ENCODE assay signal across 8 cellular contexts in genomic region chr13:99659234-99659633, GRCh38. TPM values are rescaled to one million over a fixed set of nuclear protein-coding genes. Genes with fewer than 3 reads are reported as not detected.
DNase-seq lines count a peak whose midpoint lies in the region; ATAC-seq and TF ChIP-seq lines count a peak whose summit lies in the region.

No MANE protein-coding gene starts in this region.

- no peaks in the 10 kb centered on the region for H3K9me3 ChIP-seq in gastrocnemius medialis

- peak; percentile 36 for DNase-seq in NCI-H446 treated with DMSO at 0.1 percent for 48 hours (lab: John Stamatoyannopoulos, UW)
- DNase-seq in NCI-H446 (lab: John Stamatoyannopoulos, UW): no peak
- peak; percentile 73 for DNase-seq in NCI-H128 (lab: John Stamatoyannopoulos, UW; ENCODE audit: unreplicated experiment)
- DNase-seq in osteocyte (ENCODE audit: extremely low spot score, unreplicated experiment): no peak
- no peak for DNase-seq in Right ventricle myocardium inferior (ENCODE audit: missing footprints)
- no peak for DNase-seq in gastrocnemius medialis
- DNase-seq in superior temporal gyrus (ENCODE audit: extremely low spot score): no peak

- intact Hi-C loops in Right ventricle myocardium inferior (cut with DNase I) (loop anchor here (5.0 kb wide), 2 partner anchors 1443 to 1468 kb away; no protein-coding TSS in a partner anchor), gastrocnemius medialis (cut with DNase I; ENCODE audit: low total_unique reads) (loop anchor here (10.0 kb wide), 2 partner anchors 326 to 576 kb away; partner anchors contain the start of gene ZIC2)

- H3K4me1 Mint-ChIP-seq in brain: peaks cover 60% of the 10 kb centered on the region
- peaks cover 44% of the 10 kb centered on the region for H3K4me1 Mint-ChIP-seq in osteocyte (ENCODE audit: unreplicated experiment)

- no peak overlapping the region for H3K4me3 ChIP-seq in gastrocnemius medialis

- H3K36me3 Mint-ChIP-seq in brain: no peaks in the 10 kb centered on the region
- H3K36me3 Mint-ChIP-seq in osteocyte (ENCODE audit: unreplicated experiment): no peaks in the 10 kb centered on the region

- H3K4me1 ChIP-seq in gastrocnemius medialis: peaks cover 0 to 8% of the 10 kb centered on the region in 2 donors

- no peak for TF ChIP-seq CTCF in brain (conservative IDR thresholded peaks at IDR 0.05)
- no peak for TF ChIP-seq CTCF in osteocyte (IDR thresholded peaks at IDR 0.05)
- no peak for TF ChIP-seq CTCF in gastrocnemius medialis (IDR thresholded peaks at IDR 0.05 in 4 of 5, conservative IDR thresholded peaks at IDR 0.05 in 1 of 5)

- no peak for ATAC-seq in Right ventricle myocardium inferior
- no peak for ATAC-seq in gastrocnemius medialis

- H3K9me3 Mint-ChIP-seq in brain (no peaks in the 10 kb centered on the region), osteocyte (ENCODE audit: unreplicated experiment) (no peaks in the 10 kb centered on the region)

- no peak for TF ChIP-seq POLR2A in gastrocnemius medialis (IDR thresholded peaks at IDR 0.05)

- H3K27me3 ChIP-seq in gastrocnemius medialis: no peaks in the 10 kb centered on the region

- H3K27ac ChIP-seq in gastrocnemius medialis: no peak overlapping the region

- peak overlapping the region; percentile 19 to 98 (median 90) for H3K27ac Mint-ChIP-seq in brain
- H3K27ac Mint-ChIP-seq in osteocyte (ENCODE audit: unreplicated experiment): peak overlapping the region; percentile 95

- H3K4me3 Mint-ChIP-seq in brain (peak overlapping the region; percentile 55 to 87 (median 82)), osteocyte (ENCODE audit: unreplicated experiment) (no peak overlapping the region)

- H3K27me3 Mint-ChIP-seq in brain: peaks cover 14% of the 10 kb centered on the region
- H3K27me3 Mint-ChIP-seq in osteocyte (ENCODE audit: unreplicated experiment): no peaks in the 10 kb centered on the region

- in situ Hi-C loops in gastrocnemius medialis (cut with MboI; ENCODE audit: low sequenced_read_pairs in 4 of 4): loop anchor here (5.0 to 25.0 kb wide), 5 partner anchors 576 to 856 kb away; no protein-coding TSS in a partner anchor

- H3K36me3 ChIP-seq in gastrocnemius medialis: no peaks in the 10 kb centered on the region

RNA-seq across cellular contexts. Expression of gene CLYBL, which starts 52.7 kb away (rescaled TPM):
- 9.5 TPM for polyA plus RNA-seq in brain (ENCODE audit: insufficient read depth, low read depth, low replicate concordance)
- total RNA-seq in osteocyte (4.4 and 6.4 TPM in 2 replicates), Right ventricle myocardium inferior (24.6 TPM), gastrocnemius medialis (10 to 100 TPM in 1 of 4 donors, 1 to 10 TPM in 3; 4.2 to 11.8 (median 7.8) TPM)

Comparison
In these comparisons a context has a peak if more than half of its experiments do, and no peak if none do; other contexts are left out.
1. DNase-seq: peak in NCI-H446 treated with DMSO at 0.1 percent for 48 hours (single experiment) and NCI-H128 (single experiment); none in NCI-H446 (0 of 2), osteocyte (single experiment), Right ventricle myocardium inferior (single experiment), gastrocnemius medialis (0 of 2) and superior temporal gyrus (single experiment).